ENCODE assay signal across 1 cellular context in genomic region chr22:50338860-50339462, GRCh38.
TF ChIP-seq lines count a peak whose summit lies in the region.

No MANE protein-coding gene starts in this region.

TF ChIP-seq in H1, 55 proteins besides CTCF, POLR2A, EP300 and RAD21:
- no peak for TF ChIP-seq MAFK (IDR thresholded peaks at IDR 0.05; ENCODE audit: low read depth, low read length)
- no peak for TF ChIP-seq TCF12 (IDR thresholded peaks at IDR 0.05; ENCODE audit: low read depth, low read length)
- TF ChIP-seq CBX5 (IDR thresholded peaks at IDR 0.05; ENCODE audit: low read depth, low read length) = no peak
- TF ChIP-seq YY1 (IDR thresholded peaks at IDR 0.05; ENCODE audit: low read depth, low read length) = no peak
- TF ChIP-seq, protein P1, sequence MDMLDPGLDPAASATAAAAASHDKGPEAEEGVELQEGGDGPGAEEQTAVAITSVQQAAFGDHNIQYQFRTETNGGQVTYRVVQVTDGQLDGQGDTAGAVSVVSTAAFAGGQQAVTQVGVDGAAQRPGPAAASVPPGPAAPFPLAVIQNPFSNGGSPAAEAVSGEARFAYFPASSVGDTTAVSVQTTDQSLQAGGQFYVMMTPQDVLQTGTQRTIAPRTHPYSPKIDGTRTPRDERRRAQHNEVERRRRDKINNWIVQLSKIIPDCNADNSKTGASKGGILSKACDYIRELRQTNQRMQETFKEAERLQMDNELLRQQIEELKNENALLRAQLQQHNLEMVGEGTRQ (IDR thresholded peaks at IDR 0.05; ENCODE audit: low read length) = no peak
- no peak for TF ChIP-seq HDAC2 (IDR thresholded peaks at IDR 0.05; ENCODE audit: borderline replicate concordance in 1 of 2, low read depth in 2 of 2, low read length in 2 of 2)
- no peak for TF ChIP-seq EGR1 (IDR thresholded peaks at IDR 0.05; ENCODE audit: borderline replicate concordance, low read depth, low read length)
- TF ChIP-seq ASH2L (IDR thresholded peaks at IDR 0.05; ENCODE audit: low read length) = no peak
- no peak for TF ChIP-seq SRF (IDR thresholded peaks at IDR 0.05; ENCODE audit: low read depth, low read length)
- no peak for TF ChIP-seq KDM5A (IDR thresholded peaks at IDR 0.05; ENCODE audit: low read length)
- TF ChIP-seq GABPA (IDR thresholded peaks at IDR 0.05; ENCODE audit: borderline replicate concordance, insufficient read depth, low read length) = no peak
- no peak for TF ChIP-seq SIN3A (conservative IDR thresholded peaks at IDR 0.05 in 1 of 2, IDR thresholded peaks at IDR 0.05 in 1 of 2; ENCODE audit: low read depth in 1 of 2, low read length in 2 of 2)
- no peak for TF ChIP-seq ATF2 (IDR thresholded peaks at IDR 0.05; ENCODE audit: low read length)
- TF ChIP-seq, protein P2, sequence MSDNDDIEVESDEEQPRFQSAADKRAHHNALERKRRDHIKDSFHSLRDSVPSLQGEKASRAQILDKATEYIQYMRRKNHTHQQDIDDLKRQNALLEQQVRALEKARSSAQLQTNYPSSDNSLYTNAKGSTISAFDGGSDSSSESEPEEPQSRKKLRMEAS (IDR thresholded peaks at IDR 0.05) = no peak
- TF ChIP-seq BRCA1 (IDR thresholded peaks at IDR 0.05; ENCODE audit: low read depth, low read length) = no peak
- TF ChIP-seq CTBP2 (IDR thresholded peaks at IDR 0.05; ENCODE audit: borderline replicate concordance, insufficient read depth, insufficient read length, low read length) = no peak
- no peak for TF ChIP-seq CBX8 (IDR thresholded peaks at IDR 0.05; ENCODE audit: borderline replicate concordance, low read depth, low read length)
TF ChIP-seq in H1: peak in this region for 0.
